8 cellular contexts compared by ENCODE assay signal in the genomic region with DNA sequence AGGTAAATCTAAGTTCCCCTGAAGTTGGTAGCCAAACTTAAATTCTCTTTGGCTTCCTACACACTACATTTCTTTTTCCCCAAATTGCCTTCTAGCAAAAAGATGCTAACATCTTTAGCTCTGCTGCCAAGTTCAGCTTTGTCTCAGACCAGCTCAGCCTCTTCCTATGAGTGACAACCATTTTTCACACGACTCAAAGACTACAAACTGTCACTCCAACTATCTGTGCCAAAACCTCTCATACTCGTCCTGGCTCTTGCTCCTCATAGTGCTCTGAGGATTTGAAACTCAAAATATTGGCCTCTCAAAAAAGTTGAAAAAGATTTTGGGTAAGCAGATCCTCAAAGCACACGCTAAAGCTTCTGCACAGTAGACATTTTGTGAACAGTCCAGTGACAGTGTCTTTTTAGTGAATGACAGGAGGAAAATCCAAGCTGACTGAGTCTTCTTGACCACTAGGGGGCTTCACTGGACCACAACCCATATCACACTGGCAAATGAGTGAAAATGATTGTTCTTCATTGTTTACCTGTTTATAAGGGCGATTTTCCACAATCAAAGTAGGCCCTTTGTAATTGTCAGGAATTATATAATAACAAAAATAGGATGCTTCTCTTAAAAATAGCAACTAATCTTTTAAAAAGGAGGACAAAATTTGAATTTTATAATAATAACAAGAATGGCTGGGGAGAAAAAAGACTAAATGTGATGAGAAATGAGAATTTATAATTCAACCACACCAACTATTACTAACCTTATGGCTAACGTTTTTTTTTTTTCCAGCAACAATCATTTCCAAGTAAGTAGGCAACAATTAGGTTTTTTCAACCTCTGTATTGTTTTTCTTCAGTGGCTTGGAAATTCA.
DNase-seq lines count a peak whose midpoint lies in the region; ATAC-seq and TF ChIP-seq lines count a peak whose summit lies in the region.

No MANE protein-coding gene starts in this region.

- H3K27ac Mint-ChIP-seq in activated naive CD4-positive, alpha-beta T cell treated with anti-CD3 and anti-CD28 coated beads for 36 hours: peak overlapping the region; percentile 81
- peak overlapping the region; percentile 74 for H3K27ac Mint-ChIP-seq in activated T-helper 1 cell treated with anti-CD3 and anti-CD28 coated beads, Interleukin-12 subunit alpha, Interleukin-12 subunit beta, Interleukin-2, Interleukin-4 antibody, amounts not matched to agents 30 ng/mL and 10 ng/mL and 1 ng/mL, durations not matched to agents 14 hours and 24 hours and 36 hours

- no peaks in the 10 kb centered on the region for H3K9me3 Mint-ChIP-seq in activated naive CD4-positive, alpha-beta T cell treated with anti-CD3 and anti-CD28 coated beads for 36 hours
- no peaks in the 10 kb centered on the region for H3K9me3 Mint-ChIP-seq in activated T-helper 1 cell treated with anti-CD3 and anti-CD28 coated beads, Interleukin-12 subunit alpha, Interleukin-12 subunit beta, Interleukin-2, Interleukin-4 antibody, amounts not matched to agents 30 ng/mL and 10 ng/mL and 1 ng/mL, durations not matched to agents 14 hours and 24 hours and 36 hours

- no peaks in the 10 kb centered on the region for H3K27me3 Mint-ChIP-seq in activated naive CD4-positive, alpha-beta T cell treated with anti-CD3 and anti-CD28 coated beads for 36 hours (ENCODE audit: low read depth)
- peaks cover 2% of the 10 kb centered on the region for H3K27me3 Mint-ChIP-seq in activated T-helper 1 cell treated with anti-CD3 and anti-CD28 coated beads, Interleukin-12 subunit alpha, Interleukin-12 subunit beta, Interleukin-2, Interleukin-4 antibody, amounts not matched to agents 30 ng/mL and 10 ng/mL and 1 ng/mL, durations not matched to agents 14 hours and 24 hours and 36 hours (ENCODE audit: insufficient read depth)

- H3K36me3 ChIP-seq in ovary: no peaks in the 10 kb centered on the region

- CTCF ChIA-PET in activated naive CD4-positive, alpha-beta T cell treated with anti-CD3 and anti-CD28 coated beads for 36 hours (lab: Charles Lee): interaction anchor here (0.7 to 4.0 kb wide), 13 partner anchors 9 to 379 kb away, joined by 3 to 15 read pairs (median 3); no protein-coding TSS in a partner anchor

- H3K4me3 Mint-ChIP-seq in activated naive CD4-positive, alpha-beta T cell treated with anti-CD3 and anti-CD28 coated beads for 36 hours: no peak overlapping the region
- H3K4me3 Mint-ChIP-seq in activated T-helper 1 cell treated with anti-CD3 and anti-CD28 coated beads, Interleukin-12 subunit alpha, Interleukin-12 subunit beta, Interleukin-2, Interleukin-4 antibody, amounts not matched to agents 30 ng/mL and 10 ng/mL and 1 ng/mL, durations not matched to agents 14 hours and 24 hours and 36 hours: no peak overlapping the region

- peak; percentile 54 for ATAC-seq in HG02798 (IDR thresholded peaks at IDR 0.05; ENCODE audit: poor library complexity, unreplicated experiment)
- ATAC-seq in foreskin keratinocyte: peak; percentile 62
- no peak for ATAC-seq in GM18870 (IDR thresholded peaks at IDR 0.05; ENCODE audit: unreplicated experiment)

- H3K27me3 ChIP-seq in foreskin keratinocyte (no peaks in the 10 kb centered on the region), ovary (no peaks in the 10 kb centered on the region)

- TF ChIP-seq CTCF in foreskin keratinocyte (conservative IDR thresholded peaks at IDR 0.05) (peak; percentile 79), ovary (IDR thresholded peaks at IDR 0.05) (peak; percentile 47 to 66 (median 56))

- peak; percentile 42 for DNase-seq in activated naive CD4-positive, alpha-beta T cell treated with anti-CD3 and anti-CD28 coated beads for 36 hours
- DNase-seq in activated naive CD4-positive, alpha-beta T cell treated with anti-CD3 and anti-CD28 coated beads, Interleukin-2, amount 50 U/mL, for 16 hours: no peak
- DNase-seq in NCI-H345 (lab: John Stamatoyannopoulos, UW) (peak; percentile 62), foreskin keratinocyte (peak; percentile 10 to 18), ovary (no peak)
- no peak for DNase-seq in activated T-helper 1 cell treated with anti-CD3 and anti-CD28 coated beads, Interleukin-12 subunit alpha, Interleukin-12 subunit beta, Interleukin-2, Interleukin-4 antibody, amounts not matched to agents 30 ng/mL and 10 ng/mL and 1 ng/mL, durations not matched to agents 14 hours and 24 hours and 36 hours (ENCODE audit: low spot score)

- intact Hi-C loops in activated naive CD4-positive, alpha-beta T cell treated with anti-CD3 and anti-CD28 coated beads for 36 hours (cut with micrococcal nuclease): loop anchor here (1.0 to 5.0 kb wide), 6 partner anchors 100 to 765 kb away; no protein-coding TSS in a partner anchor
- intact Hi-C loops in activated T-helper 1 cell treated with anti-CD3 and anti-CD28 coated beads, Interleukin-12 subunit alpha, Interleukin-12 subunit beta, Interleukin-2, Interleukin-4 antibody, amounts not matched to agents 30 ng/mL and 10 ng/mL and 1 ng/mL, durations not matched to agents 14 hours and 24 hours and 36 hours (cut with micrococcal nuclease): loop anchor here (1.0 to 10.0 kb wide), 4 partner anchors 45 to 366 kb away; a partner anchor contains a TSS
- intact Hi-C loops in ovary (cut with DNase I): loop anchor here in 2 of 4 donors (10.0 kb wide), 2 partner anchors 303 to 363 kb away; a partner anchor contains a TSS

- no peak for TF ChIP-seq POLR2A in ovary (IDR thresholded peaks at IDR 0.05)

- H3K9me3 ChIP-seq in ovary: no peaks in the 10 kb centered on the region

- peaks cover 2% of the 10 kb centered on the region for H3K4me1 Mint-ChIP-seq in activated naive CD4-positive, alpha-beta T cell treated with anti-CD3 and anti-CD28 coated beads for 36 hours (ENCODE audit: low read depth)
- peaks cover 6% of the 10 kb centered on the region for H3K4me1 Mint-ChIP-seq in activated T-helper 1 cell treated with anti-CD3 and anti-CD28 coated beads, Interleukin-12 subunit alpha, Interleukin-12 subunit beta, Interleukin-2, Interleukin-4 antibody, amounts not matched to agents 30 ng/mL and 10 ng/mL and 1 ng/mL, durations not matched to agents 14 hours and 24 hours and 36 hours (ENCODE audit: low read depth)

- H3K27ac ChIP-seq in foreskin keratinocyte (no peak overlapping the region), ovary (no peak overlapping the region)

- peaks cover 15% of the 10 kb centered on the region for H3K4me1 ChIP-seq in foreskin keratinocyte
- no peaks in the 10 kb centered on the region for H3K4me1 ChIP-seq in ovary (ENCODE audit: insufficient read depth)

- no peak for TF ChIP-seq EP300 in ovary (IDR thresholded peaks at IDR 0.05)

- no peak overlapping the region for H3K4me3 ChIP-seq in ovary

- H3K36me3 Mint-ChIP-seq in activated naive CD4-positive, alpha-beta T cell treated with anti-CD3 and anti-CD28 coated beads for 36 hours (ENCODE audit: low read depth): peaks cover 13% of the 10 kb centered on the region
- H3K36me3 Mint-ChIP-seq in activated T-helper 1 cell treated with anti-CD3 and anti-CD28 coated beads, Interleukin-12 subunit alpha, Interleukin-12 subunit beta, Interleukin-2, Interleukin-4 antibody, amounts not matched to agents 30 ng/mL and 10 ng/mL and 1 ng/mL, durations not matched to agents 14 hours and 24 hours and 36 hours (ENCODE audit: low read depth): peaks cover 44% of the 10 kb centered on the region

- WGBS in ovary, 3 donors: 31 to 42% (median 39%) methylated on average over 5 of the region's 5 CpGs

Comparison
In these comparisons a context has a peak if more than half of its experiments do, and no peak if none do; other contexts are left out.
1. DNase-seq: peak in activated naive CD4-positive, alpha-beta T cell treated with anti-CD3 and anti-CD28 coated beads for 36 hours (single experiment), NCI-H345 (single experiment) and foreskin keratinocyte (2 of 2); none in activated naive CD4-positive, alpha-beta T cell treated with anti-CD3 and anti-CD28 coated beads, Interleukin-2, amount 50 U/mL, for 16 hours (single experiment), activated T-helper 1 cell treated with anti-CD3 and anti-CD28 coated beads, Interleukin-12 subunit alpha, Interleukin-12 subunit beta, Interleukin-2, Interleukin-4 antibody, amounts not matched to agents 30 ng/mL and 10 ng/mL and 1 ng/mL, durations not matched to agents 14 hours and 24 hours and 36 hours (single experiment) and ovary (0 of 5).